16 cellular contexts compared by ENCODE assay signal in genomic region chr2:150482667-150483260, GRCh38. TPM values are rescaled to one million over a fixed set of nuclear protein-coding genes. Genes with fewer than 3 reads are reported as not detected.
A peak's percentile ranks its signal among the peaks of the same experiment; 100 is the strongest.
DNase-seq lines count a peak whose midpoint lies in the region; ATAC-seq and TF ChIP-seq lines count a peak whose summit lies in the region.
"Had no signal": no experiment of that assay in that cellular context is flagged by ENCODE, and none has a peak within 500 bp of the region (broad histone marks: within the 10 kb centered on the region; RNA-seq: fewer than 3 reads in every experiment).

No MANE protein-coding gene starts in this region.

- no peak for TF ChIP-seq POLR2A in breast epithelium (IDR thresholded peaks at IDR 0.05)
- no peak for TF ChIP-seq POLR2A in tibial nerve (IDR thresholded peaks at IDR 0.05)

- no peak for ATAC-seq in omental fat pad (ENCODE audit: low FRiP score)
- ATAC-seq: GM12878; left lobe of liver; stimulated activated naive B cell treated with anti-CD40 and anti-IgM and Interleukin-4, amounts not matched to agents 10 μg/mL and 1 μg/mL and 100 μg/mL, for 72 hours; T-cell had no signal

- peak overlapping the region; percentile 14 to 67 for H3K27ac ChIP-seq in breast epithelium
- no peak overlapping the region for H3K27ac ChIP-seq in mesenchymal stem cell (ENCODE audit: low read length, poor library complexity, severe bottlenecking)
- H3K27ac ChIP-seq in tibial nerve = peak overlapping the region in 3 of 4 donors; percentile 32 to 99 (median 35)
- no peak overlapping the region for H3K27ac ChIP-seq in neural progenitor cell

- H3K9ac ChIP-seq in mesenchymal stem cell (ENCODE audit: low read length) (peak overlapping the region; percentile 100), neural progenitor cell (no peak overlapping the region)

- intact Hi-C loops in breast epithelium (cut with DNase I; ENCODE audit: low total_unique reads) = no loop called here

- H4K91ac ChIP-seq in mesenchymal stem cell (ENCODE audit: low read length) = no peak overlapping the region

- no peak for TF ChIP-seq EP300 in tibial nerve (IDR thresholded peaks at IDR 0.05)

- H4K8ac ChIP-seq in mesenchymal stem cell (ENCODE audit: low read length) = no peak overlapping the region

- H3K9me3 Mint-ChIP-seq in HFFc6 (peaks cover 60% of the 10 kb centered on the region), neural progenitor cell (no peaks in the 10 kb centered on the region)
- H3K9me3 Mint-ChIP-seq: activated CD4-positive, alpha-beta T cell treated with anti-CD3 and anti-CD28 coated beads, Interleukin-2, amount 10 ng/mL, durations not matched to agents 24 days and 14 days; central memory CD8-positive, alpha-beta T cell; T-cell had no signal

- H3K4me1 ChIP-seq in breast epithelium (peaks cover 4 to 25% of the 10 kb centered on the region in 2 donors), mesenchymal stem cell (ENCODE audit: control insufficient read depth, insufficient read depth, low read depth, low read length) (no peaks in the 10 kb centered on the region), tibial nerve (peaks cover 0 to 73% (median 44%) of the 10 kb centered on the region in 4 donors), neural progenitor cell (peaks cover 19% of the 10 kb centered on the region)

- H3K4me3 ChIP-seq in breast epithelium (peak overlapping the region in 2 of 3 donors; percentile 68 to 93), mesenchymal stem cell (ENCODE audit: insufficient read depth in 1 of 2, low read depth in 1 of 2, low read length in 2 of 2) (peak overlapping the region in 1 of 2 experiments; percentile 96), tibial nerve (no peak overlapping the region), neural progenitor cell (no peak overlapping the region)
- H3K4me3 ChIP-seq: GM12878 had no signal

- H3K36me3 Mint-ChIP-seq in HFFc6 (ENCODE audit: low read depth) (peaks cover 97% of the 10 kb centered on the region), neural progenitor cell (peaks cover 18% of the 10 kb centered on the region)

- H3K14ac ChIP-seq in mesenchymal stem cell (ENCODE audit: low read length in 2 of 2) = no peak overlapping the region

- no peak overlapping the region for H2BK5ac ChIP-seq in mesenchymal stem cell (ENCODE audit: low read depth, low read length, poor library complexity, severe bottlenecking)

- H3K4me1 Mint-ChIP-seq in HFFc6 (ENCODE audit: low read depth) (peaks cover 68% of the 10 kb centered on the region), neural progenitor cell (peaks cover 53% of the 10 kb centered on the region)

- H2AK5ac ChIP-seq in mesenchymal stem cell (ENCODE audit: low read length, severe bottlenecking) = no peak overlapping the region

- H3F3A ChIP-seq in neural progenitor cell (ENCODE audit: low read depth) = peaks cover 13% of the 10 kb centered on the region

- H3K18ac ChIP-seq in mesenchymal stem cell (ENCODE audit: low read depth in 1 of 2, low read length in 2 of 2) = no peak overlapping the region

- H2AFZ ChIP-seq in mesenchymal stem cell (ENCODE audit: low read depth, low read length) = no peak overlapping the region
- no peak overlapping the region for H2AFZ ChIP-seq in neural progenitor cell (replicated peaks)

- H4K20me1 ChIP-seq in neural progenitor cell (ENCODE audit: low read depth) = no peaks in the 10 kb centered on the region

- H3K4me3 Mint-ChIP-seq in HFFc6 (peak overlapping the region; percentile 98), neural progenitor cell (no peak overlapping the region)
- H3K4me3 Mint-ChIP-seq: activated CD4-positive, alpha-beta T cell treated with anti-CD3 and anti-CD28 coated beads, Interleukin-2, amount 10 ng/mL, durations not matched to agents 24 days and 14 days; central memory CD8-positive, alpha-beta T cell; stimulated activated naive B cell treated with anti-CD40 and anti-IgM and Interleukin-4, amounts not matched to agents 10 μg/mL and 1 μg/mL and 100 μg/mL, for 72 hours; T-cell had no signal

- no peaks in the 10 kb centered on the region for H3K36me3 ChIP-seq in breast epithelium
- peaks cover 20 to 79% of the 10 kb centered on the region in 2 experiments for H3K36me3 ChIP-seq in mesenchymal stem cell (ENCODE audit: control insufficient read depth in 1 of 2, insufficient read depth in 2 of 2, low read depth in 1 of 2, low read length in 2 of 2)
- no peaks in the 10 kb centered on the region for H3K36me3 ChIP-seq in tibial nerve
- H3K36me3 ChIP-seq in neural progenitor cell = no peaks in the 10 kb centered on the region

- H3K27me3 ChIP-seq in breast epithelium = no peaks in the 10 kb centered on the region
- H3K27me3 ChIP-seq in mesenchymal stem cell (ENCODE audit: control insufficient read depth in 1 of 2, insufficient read depth in 1 of 2, low read length in 2 of 2) = no peaks in the 10 kb centered on the region
- H3K27me3 ChIP-seq in tibial nerve = no peaks in the 10 kb centered on the region
- peaks cover 20% of the 10 kb centered on the region for H3K27me3 ChIP-seq in neural progenitor cell

- no peak overlapping the region for H2BK12ac ChIP-seq in mesenchymal stem cell (ENCODE audit: low read length in 2 of 2)

- H3K23ac ChIP-seq in mesenchymal stem cell (ENCODE audit: low read length in 2 of 2) = no peak overlapping the region

- peak overlapping the region in 1 of 2 experiments; percentile 19 for H3K4ac ChIP-seq in mesenchymal stem cell (ENCODE audit: low read depth in 1 of 2, low read length in 2 of 2)

- peak overlapping the region; percentile 99 for H3K27ac Mint-ChIP-seq in HFFc6
- no peak overlapping the region for H3K27ac Mint-ChIP-seq in neural progenitor cell
- H3K27ac Mint-ChIP-seq: activated CD4-positive, alpha-beta T cell treated with anti-CD3 and anti-CD28 coated beads, Interleukin-2, amount 10 ng/mL, durations not matched to agents 24 days and 14 days; stimulated activated naive B cell treated with anti-CD40 and anti-IgM and Interleukin-4, amounts not matched to agents 10 μg/mL and 1 μg/mL and 100 μg/mL, for 72 hours; T-cell had no signal

- H3K27me3 Mint-ChIP-seq in HFFc6 (ENCODE audit: insufficient read depth) (peaks cover 86% of the 10 kb centered on the region), neural progenitor cell (ENCODE audit: insufficient read depth, low read depth) (peaks cover 3% of the 10 kb centered on the region)

- WGBS in mesenchymal stem cell = 70% methylated on average over 1 of the region's 5 CpGs
- WGBS in tibial nerve, 2 donors = 46 to 58% methylated on average over 5 of the region's 5 CpGs

- no peak overlapping the region for H2BK120ac ChIP-seq in mesenchymal stem cell (ENCODE audit: low read depth, low read length)

- H2BK15ac ChIP-seq in mesenchymal stem cell (ENCODE audit: low read depth, poor library complexity, severe bottlenecking) = no peak overlapping the region

- no peaks in the 10 kb centered on the region for H3K9me3 ChIP-seq in breast epithelium
- H3K9me3 ChIP-seq in mesenchymal stem cell (ENCODE audit: control insufficient read depth, low read length) = no peaks in the 10 kb centered on the region
- H3K9me3 ChIP-seq in tibial nerve = no peaks in the 10 kb centered on the region
- H3K9me3 ChIP-seq in neural progenitor cell (ENCODE audit: low read depth) = no peaks in the 10 kb centered on the region

- TF ChIP-seq CTCF in HFFc6 (IDR thresholded peaks at IDR 0.05) = no peak
- no peak for TF ChIP-seq CTCF in breast epithelium (IDR thresholded peaks at IDR 0.05)
- TF ChIP-seq CTCF in tibial nerve (IDR thresholded peaks at IDR 0.05) = no peak
- no peak for TF ChIP-seq CTCF in neural progenitor cell (IDR thresholded peaks at IDR 0.05)
- TF ChIP-seq CTCF in omental fat pad (IDR thresholded peaks at IDR 0.05) = no peak

- DNase-seq in HFFc6 (peak; percentile 26), breast epithelium (ENCODE audit: low spot score in 2 of 2) (no peak), mesenchymal stem cell (peak; percentile 52), tibial nerve (ENCODE audit: low spot score in 2 of 2) (no peak), neural progenitor cell (ENCODE audit: low spot score) (no peak), NCI-H187 treated with DMSO at 0.1 percent for 48 hours (lab: John Stamatoyannopoulos, UW) (no peak), omental fat pad (ENCODE audit: low spot score) (no peak)
- DNase-seq: activated CD4-positive, alpha-beta T cell treated with anti-CD3 and anti-CD28 coated beads, Interleukin-2, amount 10 ng/mL, durations not matched to agents 24 days and 14 days; NCI-H1694; nucleus accumbens; stimulated activated CD4-positive, alpha-beta T cell treated with anti-CD3 and anti-CD28 coated beads, Interleukin-1b, Interleukin-23, amount 100 ng/mL, for 48 hours; stimulated activated naive B cell treated with anti-CD40 and anti-IgM and Interleukin-4, amounts not matched to agents 10 μg/mL and 1 μg/mL and 100 μg/mL, for 72 hours; T-cell had no signal

- peaks cover under 1% of the 10 kb centered on the region for H3K79me2 ChIP-seq in neural progenitor cell (ENCODE audit: low read depth)

- H3K79me1 ChIP-seq in mesenchymal stem cell (replicated peaks; ENCODE audit: low read length, poor library complexity, severe bottlenecking) = no peaks in the 10 kb centered on the region

- peak overlapping the region; percentile 23 for H3K4me2 ChIP-seq in mesenchymal stem cell (ENCODE audit: low read length, poor library complexity, severe bottlenecking)
- no peak overlapping the region for H3K4me2 ChIP-seq in neural progenitor cell

RNA-seq across cellular contexts. Expression of gene RND3, which starts 4.7 kb away (rescaled TPM):
- 100 to 1,000 TPM; 365 to 525 (median 438) TPM for total RNA-seq in HFFc6 (2021; fragmentation: NEBNext Ultra II Directional; extraction: Animal tissue kit (Norgen Biotek cat#: 25700))
- total RNA-seq in breast epithelium (100 to 1,000 TPM in 1 of 3 donors, 10 to 100 TPM in 2; 89.1 to 105 (median 98.0) TPM), tibial nerve (10 to 100 TPM; 21.8 to 73.5 (median 26.3) TPM), neural progenitor cell (ENCODE audit: low replicate concordance) (4.0 and 6.4 TPM in 2 replicates), omental fat pad (100 to 1,000 TPM in 2 of 4 donors, 10 to 100 TPM in 2; 41.3 to 214 (median 103) TPM)
- polyA plus RNA-seq in mesenchymal stem cell (2013, experiment 1 of 2) = 184 TPM
- polyA plus RNA-seq in mesenchymal stem cell (2013, experiment 2 of 2) = 178 TPM
- total RNA-seq: activated CD4-positive, alpha-beta T cell treated with anti-CD3 and anti-CD28 coated beads, Interleukin-2, amount 10 ng/mL, durations not matched to agents 24 days and 14 days had no signal

Comparison
In these comparisons a context has a peak if more than half of its experiments do, and no peak if none do; other contexts are left out.
1. DNase-seq: peak in HFFc6 (single experiment) and mesenchymal stem cell (single experiment); none in breast epithelium (0 of 2), tibial nerve (0 of 2), neural progenitor cell (single experiment), NCI-H187 treated with DMSO at 0.1 percent for 48 hours (single experiment) and omental fat pad (single experiment).
2. H3K27ac ChIP-seq: peak in breast epithelium (2 of 2) and tibial nerve (3 of 4); none in mesenchymal stem cell (single experiment) and neural progenitor cell (single experiment).
3. H3K4me3 ChIP-seq: peak in breast epithelium (2 of 3); none in tibial nerve (0 of 4) and neural progenitor cell (single experiment).